1 cellular context compared by ENCODE assay signal in the genomic region with DNA sequence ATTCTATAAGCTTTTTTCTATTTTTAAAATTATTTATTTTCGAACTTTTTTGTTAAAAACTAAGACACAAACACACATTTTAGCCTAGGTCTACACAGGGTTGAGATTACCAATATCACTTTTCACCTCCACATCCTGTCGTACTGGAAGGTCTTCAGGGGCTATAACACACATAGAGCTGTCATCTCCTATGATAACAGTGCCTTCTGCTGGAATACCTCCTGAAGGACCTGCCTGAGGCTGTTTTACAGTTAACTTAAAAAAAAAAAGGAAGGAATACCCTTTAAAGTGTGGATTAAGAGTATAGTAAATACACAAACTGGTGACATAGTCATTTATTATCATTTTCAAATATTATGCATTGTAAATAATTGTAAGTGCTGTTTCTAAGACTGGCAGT.
TF ChIP-seq lines count a peak whose summit lies in the region.

No MANE protein-coding gene starts in this region.

TF ChIP-seq in HCT116, 20 proteins besides CTCF, POLR2A, EP300 and RAD21 (continued from another document):
- TF ChIP-seq, protein P1, sequence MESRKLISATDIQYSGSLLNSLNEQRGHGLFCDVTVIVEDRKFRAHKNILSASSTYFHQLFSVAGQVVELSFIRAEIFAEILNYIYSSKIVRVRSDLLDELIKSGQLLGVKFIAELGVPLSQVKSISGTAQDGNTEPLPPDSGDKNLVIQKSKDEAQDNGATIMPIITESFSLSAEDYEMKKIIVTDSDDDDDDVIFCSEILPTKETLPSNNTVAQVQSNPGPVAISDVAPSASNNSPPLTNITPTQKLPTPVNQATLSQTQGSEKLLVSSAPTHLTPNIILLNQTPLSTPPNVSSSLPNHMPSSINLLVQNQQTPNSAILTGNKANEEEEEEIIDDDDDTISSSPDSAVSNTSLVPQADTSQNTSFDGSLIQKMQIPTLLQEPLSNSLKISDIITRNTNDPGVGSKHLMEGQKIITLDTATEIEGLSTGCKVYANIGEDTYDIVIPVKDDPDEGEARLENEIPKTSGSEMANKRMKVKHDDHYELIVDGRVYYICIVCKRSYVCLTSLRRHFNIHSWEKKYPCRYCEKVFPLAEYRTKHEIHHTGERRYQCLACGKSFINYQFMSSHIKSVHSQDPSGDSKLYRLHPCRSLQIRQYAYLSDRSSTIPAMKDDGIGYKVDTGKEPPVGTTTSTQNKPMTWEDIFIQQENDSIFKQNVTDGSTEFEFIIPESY (IDR thresholded peaks at IDR 0.05; ENCODE audit: extremely low read depth, insufficient replicate concordance, low read length), result no peak
- TF ChIP-seq, protein P2, sequence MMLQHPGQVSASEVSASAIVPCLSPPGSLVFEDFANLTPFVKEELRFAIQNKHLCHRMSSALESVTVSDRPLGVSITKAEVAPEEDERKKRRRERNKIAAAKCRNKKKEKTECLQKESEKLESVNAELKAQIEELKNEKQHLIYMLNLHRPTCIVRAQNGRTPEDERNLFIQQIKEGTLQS (IDR thresholded peaks at IDR 0.05), result no peak
- TF ChIP-seq ZFX (IDR thresholded peaks at IDR 0.05), result no peak
- TF ChIP-seq TCF7L2 (IDR thresholded peaks at IDR 0.05; ENCODE audit: borderline replicate concordance, extremely low read depth, insufficient read depth, insufficient read length), result no peak
- no peak for TF ChIP-seq SIN3A (IDR thresholded peaks at IDR 0.05; ENCODE audit: low read depth)
- TF ChIP-seq ELF1 (IDR thresholded peaks at IDR 0.05; ENCODE audit: borderline replicate concordance, low read depth), result no peak
- TF ChIP-seq CEBPB (IDR thresholded peaks at IDR 0.05; ENCODE audit: low read depth), result no peak
- no peak for TF ChIP-seq ZNF274 (IDR thresholded peaks at IDR 0.05; ENCODE audit: low read depth, low read length)
